In genomic region chr4:174650711-174651355, GRCh38 we compare ENCODE assay signal across 26 cellular contexts.
DNase-seq lines count a peak whose midpoint lies in the region; ATAC-seq, FAIRE-seq and TF ChIP-seq lines count a peak whose summit lies in the region.
"Had no signal": no experiment of that assay in that cellular context is flagged by ENCODE, and none has a peak within 500 bp of the region (broad histone marks: within the 10 kb centered on the region; RNA-seq: fewer than 3 reads in every experiment).

No MANE protein-coding gene starts in this region.

- DNase-seq in cardiac muscle cell (ENCODE audit: low read depth in 1 of 2, low spot score in 1 of 2) (no peak), right atrium auricular region (ENCODE audit: low spot score) (no peak), bronchial epithelial cell (ENCODE audit: low read depth) (peak; percentile 82), foreskin melanocyte (peak; percentile 69), endodermal cell (no peak), SJCRH30 (no peak)
- DNase-seq: 8988T; ACHN; AML-193; BE2C; CD4-positive, alpha-beta T cell; CD8-positive, alpha-beta memory T cell; DMS 273 treated with DMSO at 0.1 percent for 48 hours; DMS79; EL; GDM1; H9 had no signal

- H3K27ac ChIP-seq in cardiac muscle cell = peak overlapping the region; percentile 50
- H3K27ac ChIP-seq in right atrium auricular region = no peak overlapping the region
- H3K27ac ChIP-seq in endodermal cell (ENCODE audit: low read depth, low read length) = no peak overlapping the region
- H3K27ac ChIP-seq in SJCRH30 = no peak overlapping the region
- H3K27ac ChIP-seq: A549; BLaER1 treated with 17β-estradiol and CSF1 and Interleukin-3, amounts not matched to agents 10 nM and 100 nM had no signal

- H3K9me3 ChIP-seq in cardiac muscle cell (ENCODE audit: low read depth) (no peaks in the 10 kb centered on the region), right atrium auricular region (no peaks in the 10 kb centered on the region), endodermal cell (ENCODE audit: control insufficient read depth, low read length) (no peaks in the 10 kb centered on the region), SJCRH30 (replicated peaks) (no peaks in the 10 kb centered on the region)
- H3K9me3 ChIP-seq: A549; BE2C; BLaER1 treated with 17β-estradiol and CSF1 and Interleukin-3, amounts not matched to agents 10 nM and 100 nM had no signal

- no peak for ATAC-seq in HG03342 (IDR thresholded peaks at IDR 0.05; ENCODE audit: unreplicated experiment)
- ATAC-seq: A549, GM12878, GM23338, HCT116 had no signal

- no peak overlapping the region for H3K4me3 Mint-ChIP-seq in endodermal cell
- H3K4me3 Mint-ChIP-seq: CD14-positive monocyte; CD4-positive, alpha-beta T cell; CD8-positive, alpha-beta memory T cell; GM23338; H9 had no signal

- FAIRE-seq in bronchial epithelial cell (lab: Jason Lieb, UNC) = peak; percentile 55
- FAIRE-seq: A549, D721Med, GM12878, GM19239 had no signal

- H3K4me1 ChIP-seq in cardiac muscle cell (ENCODE audit: low read depth) (peaks cover 6% of the 10 kb centered on the region), right atrium auricular region (no peaks in the 10 kb centered on the region), endodermal cell (ENCODE audit: control insufficient read depth, insufficient read depth, low read length) (no peaks in the 10 kb centered on the region), SJCRH30 (no peaks in the 10 kb centered on the region)
- H3K4me1 ChIP-seq: A549; BE2C; BLaER1 treated with 17β-estradiol and CSF1 and Interleukin-3, amounts not matched to agents 10 nM and 100 nM had no signal

- H3K4me3 ChIP-seq in cardiac muscle cell = no peak overlapping the region
- no peak overlapping the region for H3K4me3 ChIP-seq in right atrium auricular region
- no peak overlapping the region for H3K4me3 ChIP-seq in bronchial epithelial cell (ENCODE audit: low read depth, low read length)
- H3K4me3 ChIP-seq in endodermal cell (ENCODE audit: low read length) = no peak overlapping the region
- H3K4me3 ChIP-seq in SJCRH30 = no peak overlapping the region
- H3K4me3 ChIP-seq: A549; BLaER1 treated with 17β-estradiol and CSF1 and Interleukin-3, amounts not matched to agents 10 nM and 100 nM; GM12878; GM23338 had no signal

- 70 to 83% methylated on average over 1 to 2 of the region's 2 CpGs for WGBS in endodermal cell (ENCODE audit: insufficient coverage in 1 of 2, insufficient read length in 1 of 2), 2 experiments

- no peaks in the 10 kb centered on the region for H3K36me3 ChIP-seq in cardiac muscle cell
- no peaks in the 10 kb centered on the region for H3K36me3 ChIP-seq in right atrium auricular region
- H3K36me3 ChIP-seq in bronchial epithelial cell (ENCODE audit: control insufficient read depth, insufficient read depth, low read length) = no peaks in the 10 kb centered on the region
- H3K36me3 ChIP-seq in endodermal cell (ENCODE audit: control insufficient read depth, insufficient read depth, low read length) = no peaks in the 10 kb centered on the region
- no peaks in the 10 kb centered on the region for H3K36me3 ChIP-seq in SJCRH30
- H3K36me3 ChIP-seq: BE2C; BLaER1 treated with 17β-estradiol and CSF1 and Interleukin-3, amounts not matched to agents 10 nM and 100 nM had no signal

- H3K27me3 Mint-ChIP-seq in endodermal cell (ENCODE audit: insufficient read depth) = no peaks in the 10 kb centered on the region
- H3K27me3 Mint-ChIP-seq: CD4-positive, alpha-beta T cell; CD8-positive, alpha-beta memory T cell had no signal

- H3K36me3 Mint-ChIP-seq in endodermal cell (ENCODE audit: low read depth) = no peaks in the 10 kb centered on the region
- H3K36me3 Mint-ChIP-seq: CD14-positive monocyte; CD8-positive, alpha-beta memory T cell had no signal

- H3K4me1 Mint-ChIP-seq in endodermal cell = peaks cover 4% of the 10 kb centered on the region
- H3K4me1 Mint-ChIP-seq: CD14-positive monocyte; CD8-positive, alpha-beta memory T cell; GM23338 had no signal

- no peak overlapping the region for H3K9ac ChIP-seq in endodermal cell (ENCODE audit: extremely low read depth, low read length, poor library complexity, severe bottlenecking)
- H3K9ac ChIP-seq: BLaER1 treated with 17β-estradiol and CSF1 and Interleukin-3, amounts not matched to agents 10 nM and 100 nM had no signal

- H3K27ac Mint-ChIP-seq in endodermal cell = no peak overlapping the region
- H3K27ac Mint-ChIP-seq: CD14-positive monocyte; CD4-positive, alpha-beta T cell had no signal

- TF ChIP-seq CTCF in cardiac muscle cell (IDR thresholded peaks at IDR 0.05; ENCODE audit: low read depth, low read length) (no peak), right atrium auricular region (IDR thresholded peaks at IDR 0.05) (no peak), bronchial epithelial cell (IDR thresholded peaks at IDR 0.05; ENCODE audit: insufficient read depth, low read length, severe bottlenecking) (no peak), endodermal cell (conservative IDR thresholded peaks at IDR 0.05) (no peak)

- H3K27me3 ChIP-seq in cardiac muscle cell (no peaks in the 10 kb centered on the region), right atrium auricular region (no peaks in the 10 kb centered on the region), bronchial epithelial cell (ENCODE audit: control insufficient read depth, insufficient read depth, low read length) (no peaks in the 10 kb centered on the region), endodermal cell (ENCODE audit: control insufficient read depth, insufficient read depth, low read length, poor library complexity, severe bottlenecking) (no peaks in the 10 kb centered on the region), SJCRH30 (no peaks in the 10 kb centered on the region)
- H3K27me3 ChIP-seq: BLaER1 treated with 17β-estradiol and CSF1 and Interleukin-3, amounts not matched to agents 10 nM and 100 nM had no signal

- H3K9me3 Mint-ChIP-seq in endodermal cell = no peaks in the 10 kb centered on the region
- H3K9me3 Mint-ChIP-seq: CD4-positive, alpha-beta T cell; CD8-positive, alpha-beta memory T cell; GM23338; H9 had no signal

Comparison
In these comparisons a context has a peak if more than half of its experiments do, and no peak if none do; other contexts are left out.
1. DNase-seq: peak in bronchial epithelial cell (single experiment) and foreskin melanocyte (single experiment); none in cardiac muscle cell (0 of 2), right atrium auricular region (single experiment), endodermal cell (single experiment) and SJCRH30 (0 of 2).